ENCODE assay signal across 8 cellular contexts in genomic region chr16:30651124-30652004, GRCh38. TPM values are rescaled to one million over a fixed set of nuclear protein-coding genes. Genes with fewer than 3 reads are reported as not detected.
A peak's percentile ranks its signal among the peaks of the same experiment; 100 is the strongest.
DNase-seq lines count a peak whose midpoint lies in the region; ATAC-seq, FAIRE-seq and TF ChIP-seq lines count a peak whose summit lies in the region.

No MANE protein-coding gene starts in this region.

- intact Hi-C loops in Caco-2 (cut with micrococcal nuclease; ENCODE audit: unreplicated experiment): loop anchor here (2.0 to 10.0 kb wide), 4 partner anchors 17 to 273 kb away; partner anchors contain the start of genes FBXL19, PHKG2 and ZNF768

- H3K36me3 Mint-ChIP-seq in Caco-2 (ENCODE audit: insufficient read depth, unreplicated experiment): peaks cover 20% of the 10 kb centered on the region

- H3K4me3 ChIP-seq in Caco-2 (ENCODE audit: low read depth, low read length): peak overlapping the region; percentile 80
- peak overlapping the region; percentile 91 for H3K4me3 ChIP-seq in HUES48 (ENCODE audit: low read depth, low read length)
- peak overlapping the region; percentile 89 for H3K4me3 ChIP-seq in neutrophil (ENCODE audit: low read depth in 1 of 2, low read length in 1 of 2)
- peak overlapping the region; percentile 98 for H3K4me3 ChIP-seq in thoracic aorta

- H3K9me3 ChIP-seq in Caco-2 (no peaks in the 10 kb centered on the region), HUES48 (ENCODE audit: control insufficient read depth, insufficient read depth, low read length) (no peaks in the 10 kb centered on the region), neutrophil (no peaks in the 10 kb centered on the region), thoracic aorta (no peaks in the 10 kb centered on the region)

- no peaks in the 10 kb centered on the region for H3K9me3 Mint-ChIP-seq in Caco-2 (ENCODE audit: unreplicated experiment)

- DNase-seq in Caco-2 (peak in 1 of 2 experiments; percentile 73), frontal cortex (ENCODE audit: low spot score in 2 of 2) (peak; percentile 77 to 82), thoracic aorta (ENCODE audit: low spot score) (no peak)
- DNase-seq in activated gamma-delta T cell treated with anti-CD3 and anti-CD28 coated beads, Interleukin-2, amount 50 U/mL, for 16 hours (ENCODE audit: low read depth): peak; percentile 63

- no peaks in the 10 kb centered on the region for H3K27me3 Mint-ChIP-seq in Caco-2 (ENCODE audit: insufficient read depth, unreplicated experiment)

- peak overlapping the region; percentile 78 for H3K27ac Mint-ChIP-seq in Caco-2 (ENCODE audit: unreplicated experiment)

- CTCF ChIA-PET in Caco-2 (lab: Charles Lee): interaction anchor here (0.6 to 1.6 kb wide), 12 partner anchors 8 to 289 kb away, joined by 3 to 11 read pairs (median 4); partner anchors contain the start of gene ZNF785

- POLR2A ChIA-PET in Caco-2 (lab: Charles Lee): interaction anchor here (0.9 to 1.6 kb wide), 5 partner anchors 7 to 221 kb away, joined by 4 to 18 read pairs (median 8); partner anchors contain the start of genes DCTPP1, FBRS and ZNF747

- BruUV-seq in Caco-2 (replicated peaks; lab: Mats Ljungman, UMichigan): TSS peak; percentile 40

- H3K36me3 ChIP-seq in Caco-2 (ENCODE audit: control insufficient read depth, insufficient read depth, low read length): peaks cover 2% of the 10 kb centered on the region
- H3K36me3 ChIP-seq in HUES48 (ENCODE audit: control insufficient read depth, insufficient read depth, low read length): peaks cover 2% of the 10 kb centered on the region; the same call in 1 of the 2 replicates
- peaks cover 43% of the 10 kb centered on the region for H3K36me3 ChIP-seq in neutrophil
- peaks cover 35% of the 10 kb centered on the region for H3K36me3 ChIP-seq in thoracic aorta

- H3K4me1 ChIP-seq in Caco-2 (peaks cover 3% of the 10 kb centered on the region; the same call in 1 of the 2 replicates), HUES48 (ENCODE audit: control insufficient read depth, insufficient read depth, low read length) (no peaks in the 10 kb centered on the region), neutrophil (ENCODE audit: control insufficient read depth in 1 of 2, insufficient read depth in 1 of 2, low read depth in 1 of 2, low read length in 1 of 2) (peaks cover 19 to 20% of the 10 kb centered on the region in 2 experiments), thoracic aorta (ENCODE audit: control insufficient read depth in 1 of 2, low read depth in 2 of 2) (peaks cover 4 to 29% of the 10 kb centered on the region in 2 donors)

- H3K4me3 Mint-ChIP-seq in Caco-2 (ENCODE audit: unreplicated experiment): peak overlapping the region; percentile 86

- H3K9ac ChIP-seq in HUES48 (ENCODE audit: low read depth, low read length): peak overlapping the region; percentile 75

- H3K4me1 Mint-ChIP-seq in Caco-2 (ENCODE audit: low read depth, unreplicated experiment): peaks cover 12% of the 10 kb centered on the region

- ATAC-seq in GM19467 (IDR thresholded peaks at IDR 0.05; ENCODE audit: unreplicated experiment): peak; percentile 35
- peak; percentile 33 for ATAC-seq in thoracic aorta (ENCODE audit: insufficient number of reproducible peaks, low FRiP score, low read depth)

- peak; percentile 48 to 59 for TF ChIP-seq CTCF in Caco-2 (IDR thresholded peaks at IDR 0.05; ENCODE audit: insufficient read depth in 1 of 2, low read depth in 1 of 2, low read length in 1 of 2, severe bottlenecking in 1 of 2, unreplicated experiment in 1 of 2)
- TF ChIP-seq CTCF in neutrophil (IDR thresholded peaks at IDR 0.05): peak; percentile 89
- peak; percentile 61 for TF ChIP-seq CTCF in thoracic aorta (IDR thresholded peaks at IDR 0.05)

- FAIRE-seq in frontal cortex (lab: Jason Lieb, UNC): no peak

- peak overlapping the region; percentile 73 for H3K27ac ChIP-seq in HUES48 (ENCODE audit: low read depth, low read length)
- H3K27ac ChIP-seq in neutrophil: peak overlapping the region; percentile 95
- peak overlapping the region; percentile 97 to 99 for H3K27ac ChIP-seq in thoracic aorta

- TF ChIP-seq POLR2A in Raji (IDR thresholded peaks at IDR 0.05; ENCODE audit: insufficient read depth, low read depth, low read length): peak; percentile 53; the same call in 1 of the 2 replicates

- no peaks in the 10 kb centered on the region for H3K27me3 ChIP-seq in Caco-2 (replicated peaks; ENCODE audit: control insufficient read depth, insufficient read depth, low read length)
- peaks cover 12% of the 10 kb centered on the region for H3K27me3 ChIP-seq in HUES48 (ENCODE audit: control insufficient read depth, insufficient read depth, low read length)
- no peaks in the 10 kb centered on the region for H3K27me3 ChIP-seq in neutrophil
- no peaks in the 10 kb centered on the region for H3K27me3 ChIP-seq in thoracic aorta (replicated peaks; ENCODE audit: insufficient read depth)

RNA-seq across cellular contexts. Expression of gene PRR14, which starts 0.6 kb away (rescaled TPM):
- total RNA-seq in Caco-2 (2022) (26.3 and 28.2 TPM in 2 replicates), frontal cortex (7.3 TPM), thoracic aorta (10 to 100 TPM; 46.1 to 57.0 TPM)

RNA-seq across cellular contexts. Expression of gene FBRS, which starts 6.9 kb away (rescaled TPM):
- total RNA-seq in Caco-2 (2022): 46.1 and 47.9 TPM in 2 replicates
- 8.2 TPM for total RNA-seq in frontal cortex
- total RNA-seq in thoracic aorta: 100 to 1,000 TPM in 1 of 2 donors, 10 to 100 TPM in 1; 39.3 to 160 TPM

RNA-seq across cellular contexts. Expression of gene ZNF689, which starts 41.2 kb away (rescaled TPM):
- total RNA-seq in Caco-2 (2022): 11.4 and 11.7 TPM in 2 replicates
- 9.0 TPM for total RNA-seq in frontal cortex
- total RNA-seq in thoracic aorta: 10 to 100 TPM in 1 of 2 donors, 1 to 10 TPM in 1; 7.4 to 17.0 TPM

RNA-seq across cellular contexts. Expression of gene SRCAP, which starts 47.6 kb away (rescaled TPM):
- 56.1 and 57.4 TPM in 2 replicates for total RNA-seq in Caco-2 (2022)
- 14.3 TPM for total RNA-seq in frontal cortex
- 10 to 100 TPM; 39.9 to 86.1 TPM for total RNA-seq in thoracic aorta
